8 cellular contexts compared by ENCODE assay signal in genomic region chr19:36114763-36115452, GRCh38. TPM values are rescaled to one million over a fixed set of nuclear protein-coding genes. Genes with fewer than 3 reads are reported as not detected.
DNase-seq lines count a peak whose midpoint lies in the region; ATAC-seq, FAIRE-seq and TF ChIP-seq lines count a peak whose summit lies in the region.

Gene POLR2I (minus strand): TSS chr19:36114875. CDS start chr19:36114856, 19 bp downstream.

- peaks cover 10 to 15% of the 10 kb centered on the region in 2 experiments; a peak in 2 of 5 replicates for H3K36me3 ChIP-seq in HepG2 (replicated peaks in 1 of 2; ENCODE audit: control insufficient read depth in 1 of 2, insufficient read depth in 2 of 2, low read length in 2 of 2)

- H3K79me2 ChIP-seq in HepG2 (ENCODE audit: insufficient read depth, low read length): peaks cover 26% of the 10 kb centered on the region

- H3K9me3 Mint-ChIP-seq in CD14-positive monocyte: no peaks in the 10 kb centered on the region

- H3K9ac ChIP-seq in HepG2 (ENCODE audit: insufficient read depth, low read depth, low read length): peak within 1 kb of the TSS; percentile 88

- H3K27ac ChIP-seq in HepG2 (ENCODE audit: extremely low read length, insufficient read depth, low read length): peak within 1 kb of the TSS; percentile 77

- TF ChIP-seq EP300 in HepG2 (IDR thresholded peaks at IDR 0.05; ENCODE audit: low read depth in 2 of 2, low read length in 2 of 2) (no peak), HepG2 (CRISPR knock-in tag; IDR thresholded peaks at IDR 0.05; ENCODE audit: borderline replicate concordance) (no peak)

- no peak within 1 kb of the TSS for H2AFZ ChIP-seq in HepG2 (ENCODE audit: low read length)

- peak within 1 kb of the TSS; percentile 72 to 93 (median 88) for H3K4me3 ChIP-seq in HepG2 (replicated peaks in 1 of 3; ENCODE audit: insufficient read depth in 1 of 3, low read depth in 2 of 3, low read length in 3 of 3)

- peak; percentile 90 for FAIRE-seq in HepG2 (lab: Jason Lieb, UNC)

- peak within 1 kb of the TSS; percentile 94 for H3K4me2 ChIP-seq in HepG2 (ENCODE audit: low read depth, low read length)

- intact Hi-C loops in CD14-positive monocyte (cut with micrococcal nuclease) (loop anchor here (1.0 to 10.0 kb wide), 10 partner anchors 26 to 570 kb away; partner anchors contain the start of genes ZNF565 (in 2 of the 2), ALKBH6 (in 1 of the 2), CAPNS1 (in 1 of the 2) and HCST (in 1 of the 2)), HepG2 (cut with micrococcal nuclease; ENCODE audit: unreplicated experiment) (loop anchor here (2.0 kb wide), 1 partner anchor 60 kb away; the partner anchor contains the start of genes THAP8 and WDR62)

- BruUV-seq in HepG2 (replicated peaks; lab: Mats Ljungman, UMichigan): no TSS peak

- in situ Hi-C loops in HepG2 (cut with HindIII; ENCODE audit: extremely low pct_ligation_motif_present, low pct_unique_long_range_greater_than_20kb): no loop called here

- TF ChIP-seq POLR2A in HepG2 (IDR thresholded peaks at IDR 0.05; ENCODE audit: insufficient read depth in 1 of 2, low read depth in 2 of 2, low read length in 2 of 2): peak; percentile 60 to 75

- peaks cover 45% of the 10 kb centered on the region for H3K4me1 ChIP-seq in HepG2 (ENCODE audit: insufficient read depth, low read length)

- H4K20me1 ChIP-seq in HepG2 (ENCODE audit: insufficient read depth, low read length): no peaks in the 10 kb centered on the region

- WGBS in HepG2 (ENCODE audit: low lambda C conversion rate): 0% methylated on average over 2 of the region's 59 CpGs

- peak within 1 kb of the TSS; percentile 89 to 94 for H3K4me3 Mint-ChIP-seq in CD14-positive monocyte

- TF ChIP-seq CTCF in CD14-positive monocyte (IDR thresholded peaks at IDR 0.05) (no peak), HepG2 (CRISPR knock-in tag; IDR thresholded peaks at IDR 0.05) (0 out of 2 replicates have a peak, but pooled peaks have one; percentile 21)

- H3K9me3 ChIP-seq in HepG2 (ENCODE audit: low read length): no peaks in the 10 kb centered on the region

- TF ChIP-seq RAD21 in HepG2 (CRISPR knock-in tag; IDR thresholded peaks at IDR 0.05): peak; percentile 66

- peak; percentile 83 for ATAC-seq in GM19397 (IDR thresholded peaks at IDR 0.05; ENCODE audit: unreplicated experiment)
- ATAC-seq in HG03571 (IDR thresholded peaks at IDR 0.05; ENCODE audit: unreplicated experiment): peak; percentile 82
- ATAC-seq in HepG2: peak; percentile 93

- DNase-seq in CD14-positive monocyte (ENCODE audit: low spot score) (peak; percentile 100), NCI-H82 (lab: John Stamatoyannopoulos, UW) (peak; percentile 100), dermis blood vessel endothelial cell (peak; percentile 100), HepG2 (ENCODE audit: low spot score) (peak; percentile 99)
- DNase-seq in activated CD4-positive, alpha-beta T cell treated with anti-CD3 and anti-CD28 coated beads, Interleukin-2, amount 50 U/mL, for 48 hours: peak; percentile 98
- peak; percentile 98 for DNase-seq in stimulated activated CD4-positive, alpha-beta T cell treated with anti-CD3 and anti-CD28 coated beads, Interleukin-4, amount 100 ng/mL, for 1 hour

- POLR2A ChIA-PET in HepG2 (lab: Yijun Ruan, JAX): interaction anchor here (0.6 to 2.3 kb wide), 19 partner anchors 10 to 374 kb away, joined by 3 to 33 read pairs (median 5); partner anchors contain the start of genes CAPNS1, SYNE4, THAP8 and ZNF146

- no peaks in the 10 kb centered on the region; a peak in 1 of 5 replicates for H3K27me3 ChIP-seq in HepG2 (ENCODE audit: control insufficient read depth in 1 of 2, insufficient read depth in 2 of 2, low read length in 2 of 2)

- peaks cover 46 to 48% of the 10 kb centered on the region in 2 donors for H3K36me3 Mint-ChIP-seq in CD14-positive monocyte

- CTCF ChIA-PET in HepG2 (lab: Yijun Ruan, JAX; ENCODE audit: low intra/inter-chr PET ratio, low total read pairs): no interaction called here

- peaks cover 26% of the 10 kb centered on the region for H3K4me1 Mint-ChIP-seq in CD14-positive monocyte

- H3K27ac Mint-ChIP-seq in CD14-positive monocyte: peak within 1 kb of the TSS; percentile 88 to 97 (median 96)

- H3K27me3 Mint-ChIP-seq in CD14-positive monocyte (ENCODE audit: low read depth in 3 of 3): peaks cover 0 to 7% (median 0%) of the 10 kb centered on the region in 3 donors

TF ChIP-seq in HepG2, 621 proteins besides CTCF, POLR2A, EP300 and RAD21 (continues in another document):
- TF ChIP-seq ETS1 (CRISPR knock-in tag; IDR thresholded peaks at IDR 0.05) (peak; percentile 54; the same call in 1 of the 2 replicates), HMGXB4 (CRISPR knock-in tag; IDR thresholded peaks at IDR 0.05; ENCODE audit: borderline replicate concordance in 1 of 2, low read depth in 1 of 2) (peak; percentile 32 to 58; a peak in 2 of 4 replicates), HINFP (CRISPR knock-in tag; IDR thresholded peaks at IDR 0.05; ENCODE audit: low read depth) (peak; percentile 88), RXRB (CRISPR knock-in tag; IDR thresholded peaks at IDR 0.05; ENCODE audit: borderline replicate concordance) (peak; percentile 56; the same call in 1 of the 2 replicates), ZNF639 (CRISPR knock-in tag; conservative IDR thresholded peaks at IDR 0.05) (0 out of 2 replicates have a peak, but pooled peaks have one; percentile 21)

RNA-seq across cellular contexts. Expression of gene POLR2I, which starts in this region (rescaled TPM):
- polyA plus RNA-seq in CD14-positive monocyte (10 to 100 TPM; 57.9 to 73.9 TPM), HepG2 (2011; rRNA removed) (40.5 and 41.1 TPM in 2 replicates)
- total RNA-seq in dermis blood vessel endothelial cell (42.9 and 71.1 TPM in 2 replicates), HepG2 (2016; rRNA removed; fragmentation: Illumina TruSeq; extraction: Trizol) (101 and 104 TPM in 2 replicates)
- total RNA-seq in HepG2 (2016; cell fraction: cytosol; rRNA removed; fragmentation: Illumina TruSeq; extraction: Trizol; ENCODE audit: low read depth): 200 and 257 TPM in 2 replicates
- total RNA-seq in HepG2 (2016; cell fraction: insoluble cytoplasmic fraction; rRNA removed; fragmentation: Illumina TruSeq; extraction: Trizol): 89.2 and 111 TPM in 2 replicates
- total RNA-seq in HepG2 (2016; cell fraction: membrane; rRNA removed; fragmentation: Illumina TruSeq; extraction: Trizol): 150 and 193 TPM in 2 replicates
- total RNA-seq in HepG2 (2016; cell fraction: nucleus; rRNA removed; fragmentation: Illumina TruSeq; extraction: Trizol): 28.9 and 41.0 TPM in 2 replicates
- polyA plus RNA-seq in HepG2 (2011; cell fraction: cytosol; rRNA removed): 43.3 and 68.7 TPM in 2 replicates
- 35.8 and 39.5 TPM in 2 replicates for polyA plus RNA-seq in HepG2 (2011; cell fraction: nucleus; rRNA removed)
- 54.5 and 79.4 TPM in 2 replicates for polyA plus RNA-seq in HepG2 (2012)
- polyA plus RNA-seq in HepG2 (2016; cell fraction: cytosol; fragmentation: Illumina TruSeq; extraction: Trizol; ENCODE audit: low read depth): 272 and 302 TPM in 2 replicates
- 78.5 and 105 TPM in 2 replicates for polyA plus RNA-seq in HepG2 (2016; cell fraction: insoluble cytoplasmic fraction; fragmentation: Illumina TruSeq; extraction: Trizol; ENCODE audit: low read depth)
- 180 and 196 TPM in 2 replicates for polyA plus RNA-seq in HepG2 (2016; cell fraction: membrane; fragmentation: Illumina TruSeq; extraction: Trizol; ENCODE audit: low read depth)
- 49.3 and 68.2 TPM in 2 replicates for polyA plus RNA-seq in HepG2 (2016; cell fraction: nucleus; fragmentation: Illumina TruSeq; extraction: Trizol; ENCODE audit: insufficient read depth, low read depth)
- 92.6 and 139 TPM in 2 replicates for polyA minus RNA-seq in HepG2 (2011; rRNA and poly(A)+ RNA removed; ENCODE audit: low replicate concordance)
- polyA minus RNA-seq in HepG2 (2011; cell fraction: cytosol; rRNA and poly(A)+ RNA removed): 36.7 and 69.3 TPM in 2 replicates
- 18.0 and 26.0 TPM in 2 replicates for polyA minus RNA-seq in HepG2 (2011; cell fraction: nucleus; rRNA and poly(A)+ RNA removed)

Comparison
In these comparisons a context has a peak if more than half of its experiments do, and no peak if none do; other contexts are left out.
1. Peak in every context shown above with its lines: DNase-seq, ATAC-seq, H3K4me3 ChIP-seq and H3K27ac ChIP-seq.